8 cellular contexts compared by ENCODE assay signal in the genomic region with DNA sequence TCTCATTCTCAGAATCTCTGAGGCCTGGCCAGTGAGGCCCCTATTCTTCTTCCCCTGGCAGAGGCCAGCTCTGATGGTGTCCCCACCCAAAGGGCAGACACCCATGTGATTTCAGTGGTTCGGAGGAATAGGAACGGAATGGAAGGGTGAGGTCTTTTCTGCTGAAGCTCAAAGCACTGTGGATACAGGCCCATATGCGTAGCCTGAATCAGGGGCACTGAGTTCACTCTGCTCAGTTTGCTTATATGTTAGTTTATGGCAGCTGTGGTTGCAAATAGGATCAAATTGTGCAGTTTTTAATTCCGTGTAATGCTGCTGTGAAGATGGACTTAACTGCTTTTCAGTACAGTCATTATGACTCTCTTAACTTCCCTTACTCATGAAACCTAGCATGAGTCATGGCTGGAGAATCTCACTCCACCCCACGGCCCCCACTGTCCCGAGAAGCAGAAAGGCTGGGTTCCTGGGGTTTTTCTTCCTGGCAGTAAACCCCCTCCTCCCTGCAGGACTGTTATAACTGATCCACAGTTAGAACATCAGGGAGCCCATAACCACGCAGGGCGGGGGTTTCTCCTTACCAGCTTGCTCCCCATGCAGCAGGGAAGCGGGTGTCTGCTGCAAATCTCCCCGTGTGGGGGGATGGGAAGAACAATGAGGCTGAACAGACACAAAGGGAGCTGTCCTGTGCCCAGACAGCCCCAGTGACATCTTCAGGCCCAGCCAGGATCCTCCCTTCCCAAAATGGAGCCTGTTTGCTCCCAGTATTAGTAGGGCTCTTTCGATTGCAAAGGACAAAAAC.
DNase-seq lines count a peak whose midpoint lies in the region; ATAC-seq and TF ChIP-seq lines count a peak whose summit lies in the region.

No MANE protein-coding gene starts in this region.

- DNase-seq in Right ventricle myocardium inferior (ENCODE audit: missing footprints) (no peak), cardiac septum (ENCODE audit: low spot score) (no peak), non-pigmented ciliary epithelial cell (ENCODE audit: low read depth) (peak; percentile 91), NCI-H187 treated with DMSO at 0.1 percent for 48 hours (lab: John Stamatoyannopoulos, UW) (no peak), NCI-H774 (lab: John Stamatoyannopoulos, UW) (no peak)

- intact Hi-C loops in Right ventricle myocardium inferior (cut with DNase I) (no loop called here), cardiac septum (cut with DNase I) (loop anchor here (5.0 kb wide), 1 partner anchor 44 kb away; no protein-coding TSS in a partner anchor)

- peak; percentile 61 for ATAC-seq in Right ventricle myocardium inferior
- peak; percentile 55 for ATAC-seq in HG03066 (IDR thresholded peaks at IDR 0.05; ENCODE audit: low read depth, unreplicated experiment)
- ATAC-seq in SK-N-SH treated with all-trans-retinoic acid at 6 μM for 48 hours: peak; percentile 95
- ATAC-seq in esophagus mucosa: peak; percentile 95

TF ChIP-seq in SK-N-SH treated with all-trans-retinoic acid at 6 μM for 48 hours, 23 proteins besides CTCF, POLR2A, EP300 and RAD21:
- TF ChIP-seq ISL1 (CRISPR knock-in tag; IDR thresholded peaks at IDR 0.05) (peak; percentile 45; the same call in 1 of the 2 replicates), ZFP3 (CRISPR knock-in tag; IDR thresholded peaks at IDR 0.05) (no peak), ZFP30 (CRISPR knock-in tag; IDR thresholded peaks at IDR 0.05) (no peak), SNAI2 (CRISPR knock-in tag; IDR thresholded peaks at IDR 0.05) (no peak), ESRRG (CRISPR knock-in tag; IDR thresholded peaks at IDR 0.05) (no peak), TCF4 (CRISPR knock-in tag; IDR thresholded peaks at IDR 0.05; ENCODE audit: borderline replicate concordance) (no peak), GLIS3 (CRISPR knock-in tag; IDR thresholded peaks at IDR 0.05) (no peak), ZNF8 (CRISPR knock-in tag; IDR thresholded peaks at IDR 0.05) (no peak), ZNF70 (CRISPR knock-in tag; IDR thresholded peaks at IDR 0.05) (no peak), BACH2 (CRISPR knock-in tag; IDR thresholded peaks at IDR 0.05; ENCODE audit: borderline replicate concordance) (no peak), OSR1 (CRISPR knock-in tag; IDR thresholded peaks at IDR 0.05) (0 out of 2 replicates have a peak, but pooled peaks have one; percentile 28), CSDC2 (CRISPR knock-in tag; IDR thresholded peaks at IDR 0.05) (no peak; the same call in 1 of the 2 replicates), TOX (CRISPR knock-in tag; IDR thresholded peaks at IDR 0.05; ENCODE audit: borderline replicate concordance) (0 out of 2 replicates have a peak, but pooled peaks have one; percentile 33), ZC3H10 (CRISPR knock-in tag; IDR thresholded peaks at IDR 0.05) (no peak), PPARA (CRISPR knock-in tag; IDR thresholded peaks at IDR 0.05; ENCODE audit: borderline replicate concordance) (no peak), ZNF565 (CRISPR knock-in tag; conservative IDR thresholded peaks at IDR 0.05; ENCODE audit: low read depth) (no peak), ARNTL (CRISPR knock-in tag; IDR thresholded peaks at IDR 0.05; ENCODE audit: borderline replicate concordance, low read depth) (no peak), RARB (CRISPR knock-in tag; IDR thresholded peaks at IDR 0.05) (no peak)
- TF ChIP-seq, protein P1, sequence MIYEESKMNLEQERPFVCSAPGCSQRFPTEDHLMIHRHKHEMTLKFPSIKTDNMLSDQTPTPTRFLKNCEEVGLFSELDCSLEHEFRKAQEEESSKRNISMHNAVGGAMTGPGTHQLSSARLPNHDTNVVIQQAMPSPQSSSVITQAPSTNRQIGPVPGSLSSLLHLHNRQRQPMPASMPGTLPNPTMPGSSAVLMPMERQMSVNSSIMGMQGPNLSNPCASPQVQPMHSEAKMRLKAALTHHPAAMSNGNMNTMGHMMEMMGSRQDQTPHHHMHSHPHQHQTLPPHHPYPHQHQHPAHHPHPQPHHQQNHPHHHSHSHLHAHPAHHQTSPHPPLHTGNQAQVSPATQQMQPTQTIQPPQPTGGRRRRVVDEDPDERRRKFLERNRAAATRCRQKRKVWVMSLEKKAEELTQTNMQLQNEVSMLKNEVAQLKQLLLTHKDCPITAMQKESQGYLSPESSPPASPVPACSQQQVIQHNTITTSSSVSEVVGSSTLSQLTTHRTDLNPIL (CRISPR knock-in tag; IDR thresholded peaks at IDR 0.05; ENCODE audit: low read depth): no peak
- TF ChIP-seq, protein P2, sequence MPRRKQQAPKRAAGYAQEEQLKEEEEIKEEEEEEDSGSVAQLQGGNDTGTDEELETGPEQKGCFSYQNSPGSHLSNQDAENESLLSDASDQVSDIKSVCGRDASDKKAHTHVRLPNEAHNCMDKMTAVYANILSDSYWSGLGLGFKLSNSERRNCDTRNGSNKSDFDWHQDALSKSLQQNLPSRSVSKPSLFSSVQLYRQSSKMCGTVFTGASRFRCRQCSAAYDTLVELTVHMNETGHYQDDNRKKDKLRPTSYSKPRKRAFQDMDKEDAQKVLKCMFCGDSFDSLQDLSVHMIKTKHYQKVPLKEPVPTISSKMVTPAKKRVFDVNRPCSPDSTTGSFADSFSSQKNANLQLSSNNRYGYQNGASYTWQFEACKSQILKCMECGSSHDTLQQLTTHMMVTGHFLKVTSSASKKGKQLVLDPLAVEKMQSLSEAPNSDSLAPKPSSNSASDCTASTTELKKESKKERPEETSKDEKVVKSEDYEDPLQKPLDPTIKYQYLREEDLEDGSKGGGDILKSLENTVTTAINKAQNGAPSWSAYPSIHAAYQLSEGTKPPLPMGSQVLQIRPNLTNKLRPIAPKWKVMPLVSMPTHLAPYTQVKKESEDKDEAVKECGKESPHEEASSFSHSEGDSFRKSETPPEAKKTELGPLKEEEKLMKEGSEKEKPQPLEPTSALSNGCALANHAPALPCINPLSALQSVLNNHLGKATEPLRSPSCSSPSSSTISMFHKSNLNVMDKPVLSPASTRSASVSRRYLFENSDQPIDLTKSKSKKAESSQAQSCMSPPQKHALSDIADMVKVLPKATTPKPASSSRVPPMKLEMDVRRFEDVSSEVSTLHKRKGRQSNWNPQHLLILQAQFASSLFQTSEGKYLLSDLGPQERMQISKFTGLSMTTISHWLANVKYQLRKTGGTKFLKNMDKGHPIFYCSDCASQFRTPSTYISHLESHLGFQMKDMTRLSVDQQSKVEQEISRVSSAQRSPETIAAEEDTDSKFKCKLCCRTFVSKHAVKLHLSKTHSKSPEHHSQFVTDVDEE (CRISPR knock-in tag; IDR thresholded peaks at IDR 0.05): no peak
- TF ChIP-seq, protein P3, sequence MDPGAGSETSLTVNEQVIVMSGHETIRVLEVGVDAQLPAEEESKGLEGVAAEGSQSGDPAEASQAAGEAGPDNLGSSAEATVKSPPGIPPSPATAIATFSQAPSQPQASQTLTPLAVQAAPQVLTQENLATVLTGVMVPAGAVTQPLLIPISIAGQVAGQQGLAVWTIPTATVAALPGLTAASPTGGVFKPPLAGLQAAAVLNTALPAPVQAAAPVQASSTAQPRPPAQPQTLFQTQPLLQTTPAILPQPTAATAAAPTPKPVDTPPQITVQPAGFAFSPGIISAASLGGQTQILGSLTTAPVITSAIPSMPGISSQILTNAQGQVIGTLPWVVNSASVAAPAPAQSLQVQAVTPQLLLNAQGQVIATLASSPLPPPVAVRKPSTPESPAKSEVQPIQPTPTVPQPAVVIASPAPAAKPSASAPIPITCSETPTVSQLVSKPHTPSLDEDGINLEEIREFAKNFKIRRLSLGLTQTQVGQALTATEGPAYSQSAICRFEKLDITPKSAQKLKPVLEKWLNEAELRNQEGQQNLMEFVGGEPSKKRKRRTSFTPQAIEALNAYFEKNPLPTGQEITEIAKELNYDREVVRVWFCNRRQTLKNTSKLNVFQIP (CRISPR knock-in tag; IDR thresholded peaks at IDR 0.05; ENCODE audit: borderline replicate concordance, low read depth): no peak
- TF ChIP-seq, protein P4, sequence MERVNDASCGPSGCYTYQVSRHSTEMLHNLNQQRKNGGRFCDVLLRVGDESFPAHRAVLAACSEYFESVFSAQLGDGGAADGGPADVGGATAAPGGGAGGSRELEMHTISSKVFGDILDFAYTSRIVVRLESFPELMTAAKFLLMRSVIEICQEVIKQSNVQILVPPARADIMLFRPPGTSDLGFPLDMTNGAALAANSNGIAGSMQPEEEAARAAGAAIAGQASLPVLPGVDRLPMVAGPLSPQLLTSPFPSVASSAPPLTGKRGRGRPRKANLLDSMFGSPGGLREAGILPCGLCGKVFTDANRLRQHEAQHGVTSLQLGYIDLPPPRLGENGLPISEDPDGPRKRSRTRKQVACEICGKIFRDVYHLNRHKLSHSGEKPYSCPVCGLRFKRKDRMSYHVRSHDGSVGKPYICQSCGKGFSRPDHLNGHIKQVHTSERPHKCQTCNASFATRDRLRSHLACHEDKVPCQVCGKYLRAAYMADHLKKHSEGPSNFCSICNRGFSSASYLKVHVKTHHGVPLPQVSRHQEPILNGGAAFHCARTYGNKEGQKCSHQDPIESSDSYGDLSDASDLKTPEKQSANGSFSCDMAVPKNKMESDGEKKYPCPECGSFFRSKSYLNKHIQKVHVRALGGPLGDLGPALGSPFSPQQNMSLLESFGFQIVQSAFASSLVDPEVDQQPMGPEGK (CRISPR knock-in tag; IDR thresholded peaks at IDR 0.05; ENCODE audit: borderline replicate concordance): peak; percentile 98; the same call in 1 of the 2 replicates
- TF ChIP-seq, protein P5, sequence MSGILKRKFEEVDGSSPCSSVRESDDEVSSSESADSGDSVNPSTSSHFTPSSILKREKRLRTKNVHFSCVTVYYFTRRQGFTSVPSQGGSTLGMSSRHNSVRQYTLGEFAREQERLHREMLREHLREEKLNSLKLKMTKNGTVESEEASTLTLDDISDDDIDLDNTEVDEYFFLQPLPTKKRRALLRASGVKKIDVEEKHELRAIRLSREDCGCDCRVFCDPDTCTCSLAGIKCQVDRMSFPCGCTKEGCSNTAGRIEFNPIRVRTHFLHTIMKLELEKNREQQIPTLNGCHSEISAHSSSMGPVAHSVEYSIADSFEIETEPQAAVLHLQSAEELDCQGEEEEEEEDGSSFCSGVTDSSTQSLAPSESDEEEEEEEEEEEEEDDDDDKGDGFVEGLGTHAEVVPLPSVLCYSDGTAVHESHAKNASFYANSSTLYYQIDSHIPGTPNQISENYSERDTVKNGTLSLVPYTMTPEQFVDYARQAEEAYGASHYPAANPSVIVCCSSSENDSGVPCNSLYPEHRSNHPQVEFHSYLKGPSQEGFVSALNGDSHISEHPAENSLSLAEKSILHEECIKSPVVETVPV (CRISPR knock-in tag; IDR thresholded peaks at IDR 0.05): no peak
